22 cellular contexts compared by ENCODE assay signal in genomic region chr16:87361916-87362619, GRCh38. TPM values are rescaled to one million over a fixed set of nuclear protein-coding genes. Genes with fewer than 3 reads are reported as not detected.
DNase-seq lines count a peak whose midpoint lies in the region; TF ChIP-seq lines count a peak whose summit lies in the region.
"Had no signal": no experiment of that assay in that cellular context is flagged by ENCODE, and none has a peak within 500 bp of the region (broad histone marks: within the 10 kb centered on the region; RNA-seq: fewer than 3 reads in every experiment).

No MANE protein-coding gene starts in this region.

- peaks cover 4% of the 10 kb centered on the region for H3K4me1 Mint-ChIP-seq in MCF 10A (ENCODE audit: insufficient read depth, unreplicated experiment)

- WGBS in mammary epithelial cell (ENCODE audit: low coverage, missing lambda C conversion rate), result 100% methylated on average over 8 of the region's 8 CpGs

- POLR2A ChIA-PET in MCF 10A (lab: Yijun Ruan, JAX), result interaction anchor here (0.6 to 0.7 kb wide), 2 partner anchors 37 to 112 kb away, joined by 3 read pairs; no protein-coding TSS in a partner anchor

- H3K4me3 Mint-ChIP-seq in MCF 10A (ENCODE audit: unreplicated experiment), result no peak overlapping the region
- H3K4me3 Mint-ChIP-seq: B cell; CD8-positive, alpha-beta T cell had no signal

- H3K27me3 Mint-ChIP-seq in MCF 10A (ENCODE audit: insufficient read depth, unreplicated experiment), result no peaks in the 10 kb centered on the region
- H3K27me3 Mint-ChIP-seq: B cell had no signal

- TF ChIP-seq CTCF in mammary epithelial cell (conservative IDR thresholded peaks at IDR 0.05 in 1 of 2, IDR thresholded peaks at IDR 0.05 in 1 of 2; ENCODE audit: extremely low read depth in 1 of 2, insufficient read depth in 1 of 2, low read depth in 1 of 2, low read length in 2 of 2), result no peak
- no peak for TF ChIP-seq CTCF in MCF 10A (IDR thresholded peaks at IDR 0.05; ENCODE audit: unreplicated experiment)

- H3K4me1 ChIP-seq in mammary epithelial cell (ENCODE audit: insufficient read depth, low read length) (no peaks in the 10 kb centered on the region), stomach smooth muscle (ENCODE audit: control insufficient read depth, insufficient read depth, low read length) (peaks cover 24% of the 10 kb centered on the region), SJCRH30 (no peaks in the 10 kb centered on the region)
- H3K4me1 ChIP-seq: Caco-2 had no signal

- H3K27me3 ChIP-seq in mammary epithelial cell (ENCODE audit: insufficient read depth, low read length), result no peaks in the 10 kb centered on the region
- no peaks in the 10 kb centered on the region for H3K27me3 ChIP-seq in stomach smooth muscle (ENCODE audit: control insufficient read depth in 1 of 2, insufficient read depth in 2 of 2, low read length in 2 of 2)
- no peaks in the 10 kb centered on the region for H3K27me3 ChIP-seq in SJCRH30

- H3K36me3 ChIP-seq in mammary epithelial cell (ENCODE audit: insufficient read depth, low read length) (peaks cover 9% of the 10 kb centered on the region), stomach smooth muscle (ENCODE audit: control insufficient read depth in 2 of 2, insufficient read depth in 2 of 2, low read length in 2 of 2) (peaks cover 32 to 38% of the 10 kb centered on the region in 2 donors), SJCRH30 (no peaks in the 10 kb centered on the region)

- DNase-seq in mammary epithelial cell, result no peak
- DNase-seq in MCF 10A (ENCODE audit: unreplicated experiment), result no peak
- DNase-seq in astrocyte of the hippocampus (ENCODE audit: low read depth, low spot score), result peak; percentile 43
- DNase-seq in iris pigment epithelial cell (ENCODE audit: low read depth), result peak; percentile 65
- no peak for DNase-seq in NCI-H510A treated with DMSO at 0.1 percent for 48 hours (lab: John Stamatoyannopoulos, UW)
- DNase-seq in SJCRH30, result no peak
- DNase-seq: Caco-2; CD8-positive, alpha-beta T cell; DMS 273 treated with DMSO at 0.1 percent for 48 hours; DMS79 treated with DMSO at 0.1 percent for 48 hours; GF-D8; NCI-H1092; NCI-H1417 treated with DMSO at 0.1 percent for 48 hours; NCI-H1694 treated with DMSO at 0.1 percent for 48 hours; NCI-H2081; NCI-H2227 treated with DMSO at 0.1 percent for 48 hours; NCI-H69; RPMI8226 had no signal

- intact Hi-C loops in mammary epithelial cell (cut with micrococcal nuclease), result no loop called here
- intact Hi-C loops in MCF 10A (cut with micrococcal nuclease), result no loop called here

- H3K79me2 ChIP-seq in mammary epithelial cell (ENCODE audit: insufficient read depth, low read length), result peaks cover 59% of the 10 kb centered on the region

- CTCF ChIA-PET in mammary epithelial cell (lab: Charles Lee; ENCODE audit: low non-redundant PET), result no interaction called here
- CTCF ChIA-PET in MCF 10A (lab: Yijun Ruan, JAX), result no interaction called here

- no peak overlapping the region for H3K27ac Mint-ChIP-seq in MCF 10A (ENCODE audit: low read depth, unreplicated experiment)
- H3K27ac Mint-ChIP-seq: B cell; CD8-positive, alpha-beta T cell had no signal

- no peak overlapping the region for H3K4me3 ChIP-seq in mammary epithelial cell (replicated peaks in 1 of 3; ENCODE audit: insufficient read depth in 1 of 3, low read depth in 2 of 3, low read length in 3 of 3)
- no peak overlapping the region for H3K4me3 ChIP-seq in stomach smooth muscle (ENCODE audit: low read length in 2 of 2)
- H3K4me3 ChIP-seq in SJCRH30, result no peak overlapping the region

- H4K20me1 ChIP-seq in mammary epithelial cell (ENCODE audit: insufficient read depth, low read length), result peaks cover 2% of the 10 kb centered on the region

- peaks cover 54% of the 10 kb centered on the region for H3K36me3 Mint-ChIP-seq in MCF 10A (ENCODE audit: insufficient read depth, unreplicated experiment)

- in situ Hi-C loops in mammary epithelial cell (cut with MboI; ENCODE audit: low sequenced_read_pairs in 2 of 2), result no loop called here

- dilution Hi-C loops in mammary epithelial cell (cut with HindIII; ENCODE audit: low sequenced_read_pairs), result loop anchor here (5.0 kb wide), 1 partner anchor 40 kb away; no protein-coding TSS in a partner anchor

- H3K9me3 Mint-ChIP-seq in MCF 10A (ENCODE audit: unreplicated experiment), result no peaks in the 10 kb centered on the region
- H3K9me3 Mint-ChIP-seq: CD8-positive, alpha-beta T cell had no signal

- no peak overlapping the region for H3K27ac ChIP-seq in mammary epithelial cell (ENCODE audit: insufficient read depth, low read depth, low read length)
- H3K27ac ChIP-seq in stomach smooth muscle (ENCODE audit: low read length), result peak overlapping the region; percentile 87
- no peak overlapping the region for H3K27ac ChIP-seq in SJCRH30
- H3K27ac ChIP-seq: 22Rv1, C4-2B had no signal

- H3K4me2 ChIP-seq in mammary epithelial cell (ENCODE audit: insufficient read depth, low read depth, low read length), result no peak overlapping the region

- BruUV-seq in mammary epithelial cell (replicated peaks; lab: Mats Ljungman, UMichigan) (TSS peak; percentile 4), MCF 10A (replicated peaks; lab: Mats Ljungman, UMichigan) (no TSS peak)

- H3K9me3 ChIP-seq in mammary epithelial cell (replicated peaks; ENCODE audit: insufficient read depth, low read length) (no peaks in the 10 kb centered on the region), stomach smooth muscle (ENCODE audit: control insufficient read depth in 2 of 2, low read length in 2 of 2) (no peaks in the 10 kb centered on the region), SJCRH30 (replicated peaks) (no peaks in the 10 kb centered on the region)
- H3K9me3 ChIP-seq: Caco-2 had no signal

- H3K9ac ChIP-seq in mammary epithelial cell (ENCODE audit: insufficient read depth, low read length), result no peak overlapping the region
- no peak overlapping the region for H3K9ac ChIP-seq in stomach smooth muscle (ENCODE audit: low read length in 2 of 2)

- no peak overlapping the region for H2AFZ ChIP-seq in mammary epithelial cell (ENCODE audit: low read depth, low read length)

RNA-seq across cellular contexts. Expression of gene FBXO31, which starts 21.5 kb away (rescaled TPM):
- total RNA-seq in mammary epithelial cell (10 to 100 TPM; 31.2 to 36.1 TPM), MCF 10A (2022) (43.2 and 53.9 TPM in 2 replicates)
- polyA plus RNA-seq in mammary epithelial cell, result 14.5 TPM
- 25.3 TPM for polyA minus RNA-seq in mammary epithelial cell
- 11.9 and 13.1 TPM in 2 replicates for total RNA-seq in SJCRH30 (2014; rRNA removed; shearing (Covaris generic))

RNA-seq across cellular contexts. Expression of gene MAP1LC3B, which starts 30.1 kb away (rescaled TPM):
- 100 to 1,000 TPM in 1 of 2 donors, 10 to 100 TPM in 1; 78.5 to 104 TPM for total RNA-seq in mammary epithelial cell
- polyA plus RNA-seq in mammary epithelial cell, result 17.9 TPM
- polyA minus RNA-seq in mammary epithelial cell, result 48.4 TPM
- 271 and 348 TPM in 2 replicates for total RNA-seq in MCF 10A (2022)
- 12.1 and 12.9 TPM in 2 replicates for total RNA-seq in SJCRH30 (2014; rRNA removed; shearing (Covaris generic))

RNA-seq across cellular contexts. Expression of gene C16orf95, which starts 44.9 kb away (rescaled TPM):
- 1 to 10 TPM; 3.5 to 5.9 TPM for total RNA-seq in mammary epithelial cell
- polyA plus RNA-seq in mammary epithelial cell, result 3.9 TPM
- polyA minus RNA-seq in mammary epithelial cell, result not detected
- total RNA-seq in MCF 10A (2022), result 5.7 and 5.8 TPM in 2 replicates
- total RNA-seq in SJCRH30 (2014; rRNA removed; shearing (Covaris generic)), result 1.5 TPM in 2 replicates

Comparison
In these comparisons a context has a peak if more than half of its experiments do, and no peak if none do; other contexts are left out.
1. DNase-seq: peak in astrocyte of the hippocampus (single experiment) and iris pigment epithelial cell (single experiment); none in mammary epithelial cell (single experiment), MCF 10A (single experiment), NCI-H510A treated with DMSO at 0.1 percent for 48 hours (single experiment) and SJCRH30 (0 of 2).